ENCODE assay signal across 24 cellular contexts in the genomic region with DNA sequence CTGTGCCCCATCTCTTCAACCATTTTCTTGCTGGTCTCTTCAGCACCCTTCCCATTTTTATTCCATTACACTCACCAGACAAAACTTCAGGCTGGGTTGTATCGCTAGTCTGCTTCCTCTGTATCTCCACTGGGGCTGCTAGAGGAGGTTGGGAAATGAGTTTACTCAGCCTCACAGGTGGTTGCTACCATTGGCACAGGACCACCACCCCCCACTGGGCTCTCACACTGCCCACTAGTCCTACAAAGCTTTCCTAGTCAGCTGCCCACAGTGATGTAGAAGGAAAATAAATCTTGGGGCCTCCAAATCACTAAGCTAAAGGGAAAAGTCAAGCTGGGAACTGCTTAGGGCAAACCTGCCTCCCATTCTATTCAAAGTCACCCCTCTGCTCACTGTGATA. TPM values are rescaled to one million over a fixed set of nuclear protein-coding genes. Genes with fewer than 3 reads are reported as not detected.
A peak's percentile ranks its signal among the peaks of the same experiment; 100 is the strongest.
DNase-seq lines count a peak whose midpoint lies in the region; ATAC-seq lines count a peak whose summit lies in the region.
"Had no signal": no experiment of that assay in that cellular context is flagged by ENCODE, and none has a peak within 500 bp of the region (broad histone marks: within the 10 kb centered on the region; RNA-seq: fewer than 3 reads in every experiment).

No MANE protein-coding gene starts in this region.

- H3K79me1 ChIP-seq in mesendoderm (ENCODE audit: low read length) = no peaks in the 10 kb centered on the region

- H3K36me3 Mint-ChIP-seq in activated naive CD4-positive, alpha-beta T cell treated with anti-CD3 and anti-CD28 coated beads, Interleukin-2, amount 10 ng/mL, durations not matched to agents 7 days and 5 days = no peaks in the 10 kb centered on the region

- no CpG with 5 or more reads among the region's 1 CpG for WGBS in mesendoderm (ENCODE audit: extremely low coverage, insufficient coverage, low lambda C conversion rate)

- H3K9me3 Mint-ChIP-seq in activated naive CD4-positive, alpha-beta T cell treated with anti-CD3 and anti-CD28 coated beads, Interleukin-2, amount 10 ng/mL, durations not matched to agents 7 days and 5 days = no peaks in the 10 kb centered on the region

- no peaks in the 10 kb centered on the region for H3K79me2 ChIP-seq in mesendoderm (ENCODE audit: control insufficient read depth, insufficient read depth, low read length)

- H3K4me1 ChIP-seq in HUES48 (ENCODE audit: control insufficient read depth, insufficient read depth, low read length) (peaks cover 48% of the 10 kb centered on the region), mesendoderm (ENCODE audit: control insufficient read depth, low read depth, low read length) (peaks cover 8% of the 10 kb centered on the region)
- H3K4me1 ChIP-seq: BE2C, HAP-1 had no signal

- H2BK120ac ChIP-seq in mesendoderm (ENCODE audit: low read depth, low read length) = no peak overlapping the region

- H2AK5ac ChIP-seq in mesendoderm (ENCODE audit: low read length) = no peak overlapping the region

- H3K27me3 ChIP-seq in HUES48 (ENCODE audit: control insufficient read depth, insufficient read depth, low read length) (no peaks in the 10 kb centered on the region), mesendoderm (ENCODE audit: insufficient read depth, low read length, poor library complexity) (no peaks in the 10 kb centered on the region)
- H3K27me3 ChIP-seq: BE2C had no signal

- no peak overlapping the region for H3K4ac ChIP-seq in mesendoderm (ENCODE audit: low read depth, low read length)

- no peak overlapping the region for H4K5ac ChIP-seq in mesendoderm (ENCODE audit: low read length)

- no peaks in the 10 kb centered on the region; the same call in 1 of the 2 replicates for H3K9me3 ChIP-seq in HUES48 (ENCODE audit: control insufficient read depth, insufficient read depth, low read length)
- H3K9me3 ChIP-seq: BE2C, HAP-1 had no signal

- H3K4me2 ChIP-seq in mesendoderm (ENCODE audit: low read length) = no peak overlapping the region

- H4K8ac ChIP-seq in mesendoderm (ENCODE audit: low read depth, low read length) = no peak overlapping the region

- H3K27me3 Mint-ChIP-seq in activated naive CD4-positive, alpha-beta T cell treated with anti-CD3 and anti-CD28 coated beads, Interleukin-2, amount 10 ng/mL, durations not matched to agents 7 days and 5 days = peaks cover 51% of the 10 kb centered on the region

- no peaks in the 10 kb centered on the region for H3K4me1 Mint-ChIP-seq in activated naive CD4-positive, alpha-beta T cell treated with anti-CD3 and anti-CD28 coated beads, Interleukin-2, amount 10 ng/mL, durations not matched to agents 7 days and 5 days

- H2BK15ac ChIP-seq in mesendoderm (replicated peaks; ENCODE audit: low read depth) = no peak overlapping the region

- no peaks in the 10 kb centered on the region for H3K36me3 ChIP-seq in HUES48 (ENCODE audit: control insufficient read depth, insufficient read depth, low read length)
- H3K36me3 ChIP-seq in mesendoderm (ENCODE audit: control insufficient read depth, insufficient read depth, low read length) = no peaks in the 10 kb centered on the region
- H3K36me3 ChIP-seq: BE2C, HAP-1 had no signal

- no peak overlapping the region for H3K18ac ChIP-seq in mesendoderm (ENCODE audit: low read length)

- no peak for ATAC-seq in HG03139 (IDR thresholded peaks at IDR 0.05; ENCODE audit: unreplicated experiment)
- ATAC-seq: Panc1 had no signal

- no peak overlapping the region for H3K23ac ChIP-seq in mesendoderm (ENCODE audit: low read length)

- H3K56ac ChIP-seq in mesendoderm (ENCODE audit: low read length) = peak overlapping the region; percentile 82

- H3K9ac ChIP-seq in HUES48 (ENCODE audit: low read depth, low read length) (no peak overlapping the region), mesendoderm (ENCODE audit: low read length) (no peak overlapping the region)

- no peak overlapping the region for H3K27ac Mint-ChIP-seq in activated naive CD4-positive, alpha-beta T cell treated with anti-CD3 and anti-CD28 coated beads, Interleukin-2, amount 10 ng/mL, durations not matched to agents 7 days and 5 days

- H2BK5ac ChIP-seq in mesendoderm (ENCODE audit: low read length) = peak overlapping the region; percentile 76

- peak; percentile 5 for DNase-seq in NCI-H345 (lab: John Stamatoyannopoulos, UW)
- DNase-seq in NCI-H345 treated with DMSO at 0.1 percent for 48 hours (lab: John Stamatoyannopoulos, UW; ENCODE audit: unreplicated experiment) = no peak
- DNase-seq in brain pericyte (ENCODE audit: low read depth, low spot score) = peak; percentile 46
- DNase-seq in mesendoderm = peak; percentile 79
- no peak for DNase-seq in NOMO-1 treated with DMSO at 0.1 percent for 48 hours (lab: John Stamatoyannopoulos, UW; ENCODE audit: unreplicated experiment)
- DNase-seq in activated naive CD4-positive, alpha-beta T cell treated with anti-CD3 and anti-CD28 coated beads, Interleukin-2, amount 10 ng/mL, durations not matched to agents 7 days and 5 days = no peak
- DNase-seq: 8988T, ACHN, BE2C, DMS53, GF-D8, NCI-H1048, NCI-H1417, NCI-H1694 treated with DMSO at 0.1 percent for 48 hours, NCI-H2171 treated with DMSO at 0.1 percent for 48 hours, NCI-H446, NCI-H524 treated with DMSO at 0.1 percent for 48 hours, NCI-H82, SHP77 treated with DMSO at 0.1 percent for 48 hours, T-helper 1 cell had no signal

- H3K4me3 ChIP-seq in HUES48 (ENCODE audit: low read depth, low read length) (no peak overlapping the region), mesendoderm (ENCODE audit: low read length) (no peak overlapping the region)
- H3K4me3 ChIP-seq: HAP-1 had no signal

- H3K27ac ChIP-seq in HUES48 (ENCODE audit: low read depth, low read length) = peak overlapping the region; percentile 64
- peak overlapping the region; percentile 88 for H3K27ac ChIP-seq in mesendoderm (ENCODE audit: low read depth, low read length)

- H3K4me3 Mint-ChIP-seq in activated naive CD4-positive, alpha-beta T cell treated with anti-CD3 and anti-CD28 coated beads, Interleukin-2, amount 10 ng/mL, durations not matched to agents 7 days and 5 days = no peak overlapping the region

- CTCF ChIA-PET in activated naive CD4-positive, alpha-beta T cell treated with anti-CD3 and anti-CD28 coated beads, Interleukin-2, amount 10 ng/mL, durations not matched to agents 7 days and 5 days (lab: Charles Lee) = no interaction called here

RNA-seq across cellular contexts. Expression of a gene that starts 12.3 kb away (rescaled TPM):
- polyA plus RNA-seq in mesendoderm (2013, experiment 1 of 2) = not detected
- not detected for polyA plus RNA-seq in mesendoderm (2013, experiment 2 of 2)

Comparison
In these comparisons a context has a peak if more than half of its experiments do, and no peak if none do; other contexts are left out.
1. DNase-seq: peak in NCI-H345 (single experiment), brain pericyte (single experiment) and mesendoderm (single experiment); none in NCI-H345 treated with DMSO at 0.1 percent for 48 hours (single experiment), NOMO-1 treated with DMSO at 0.1 percent for 48 hours (single experiment) and activated naive CD4-positive, alpha-beta T cell treated with anti-CD3 and anti-CD28 coated beads, Interleukin-2, amount 10 ng/mL, durations not matched to agents 7 days and 5 days (single experiment).